In genomic region chr6:15927531-15928230, GRCh38 we compare ENCODE assay signal across 16 cellular contexts.
"Had no signal": no experiment of that assay in that cellular context is flagged by ENCODE, and none has a peak within 500 bp of the region (broad histone marks: within the 10 kb centered on the region; RNA-seq: fewer than 3 reads in every experiment).

No MANE protein-coding gene starts in this region.

- H3K4me3 ChIP-seq: body of pancreas, dorsolateral prefrontal cortex, heart right ventricle, left lung, thyroid gland had no signal

- DNase-seq: activated CD4-positive, alpha-beta T cell treated with anti-CD3 and anti-CD28 coated beads, Interleukin-2, amount 10 ng/mL, durations not matched to agents 24 days and 14 days; activated CD4-positive, CD25-positive, alpha-beta regulatory T cell; activated CD8-positive, alpha-beta T cell treated with anti-CD3 and anti-CD28 coated beads for 36 hours; activated naive CD4-positive, alpha-beta T cell; activated naive CD8-positive, alpha-beta T cell treated with anti-CD3 and anti-CD28 coated beads for 36 hours; activated T-cell treated with anti-CD3 and anti-CD28 coated beads, Interleukin-2, amount 50 U/mL, for 1 hour; body of pancreas; caudate nucleus; dorsolateral prefrontal cortex; heart right ventricle; left lung; mammary epithelial cell; stimulated activated CD4-positive, alpha-beta T cell treated with anti-CD3 and anti-CD28 coated beads, Interleukin-2, amount 100 ng/mL, for 24 hours; stimulated activated naive CD4-positive, alpha-beta T cell treated with Interleukin-2 at 50 U/mL for 16 hours; T1000; thyroid gland had no signal

- H3K4me1 ChIP-seq: body of pancreas, thyroid gland had no signal

- H3K36me3 ChIP-seq: heart right ventricle, left lung, thyroid gland had no signal

- H3K9me3 ChIP-seq: body of pancreas, thyroid gland had no signal

- H3K27me3 ChIP-seq: body of pancreas, dorsolateral prefrontal cortex, heart right ventricle, left lung, thyroid gland had no signal

- H3K27ac ChIP-seq: body of pancreas, dorsolateral prefrontal cortex, heart right ventricle, left lung, thyroid gland had no signal
